8 cellular contexts compared by ENCODE assay signal in the genomic region with DNA sequence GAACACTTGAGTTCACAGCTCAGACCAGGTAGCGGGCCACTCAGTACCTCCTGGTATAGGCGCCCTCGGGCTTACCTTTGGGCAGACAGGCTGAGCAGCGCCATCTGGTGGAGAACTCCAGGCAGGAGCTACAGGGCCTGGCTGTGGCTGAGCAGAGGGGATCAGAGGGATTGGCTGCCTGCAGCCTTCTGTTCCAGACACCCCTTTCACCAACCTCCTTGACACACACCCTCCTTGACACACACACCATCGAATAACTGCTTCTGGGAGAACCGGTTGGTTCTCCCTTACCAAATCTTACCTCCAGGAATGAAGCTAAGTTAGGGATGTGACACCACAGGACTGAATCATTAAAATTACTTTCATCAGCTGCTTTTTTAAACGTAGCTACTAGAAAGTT. TPM values are rescaled to one million over a fixed set of nuclear protein-coding genes. Genes with fewer than 3 reads are reported as not detected.
A peak's percentile ranks its signal among the peaks of the same experiment; 100 is the strongest.
DNase-seq lines count a peak whose midpoint lies in the region; ATAC-seq and TF ChIP-seq lines count a peak whose summit lies in the region.

No MANE protein-coding gene starts in this region.

- POLR2A ChIA-PET in activated CD4-positive, alpha-beta T cell treated with anti-CD3 and anti-CD28 coated beads for 36 hours (lab: Charles Lee): interaction anchor here (0.7 to 1.2 kb wide), 2 partner anchors 53 to 128 kb away, joined by 3 to 4 read pairs; no protein-coding TSS in a partner anchor

- H3K27ac Mint-ChIP-seq in CD4-positive, CD25-positive, alpha-beta regulatory T cell: no peak overlapping the region
- H3K27ac Mint-ChIP-seq in HFFc6: no peak overlapping the region
- no peak overlapping the region for H3K27ac Mint-ChIP-seq in activated CD4-positive, alpha-beta T cell treated with anti-CD3 and anti-CD28 coated beads for 36 hours

- H3K9me3 ChIP-seq in CD4-positive, CD25-positive, alpha-beta regulatory T cell (ENCODE audit: control insufficient read depth in 2 of 2, low read length in 2 of 2): no peaks in the 10 kb centered on the region

- peaks cover 62% of the 10 kb centered on the region for H3K27me3 Mint-ChIP-seq in CD4-positive, CD25-positive, alpha-beta regulatory T cell
- peaks cover 36% of the 10 kb centered on the region for H3K27me3 Mint-ChIP-seq in HFFc6 (ENCODE audit: insufficient read depth)
- peaks cover 20% of the 10 kb centered on the region for H3K27me3 Mint-ChIP-seq in activated CD4-positive, alpha-beta T cell treated with anti-CD3 and anti-CD28 coated beads for 36 hours

- ATAC-seq in CD4-positive, CD25-positive, alpha-beta regulatory T cell (ENCODE audit: low read depth in 2 of 2): peak; percentile 96
- peak; percentile 100 for ATAC-seq in activated CD4-positive, alpha-beta T cell treated with anti-CD3 and anti-CD28 coated beads for 36 hours
- peak; percentile 91 for ATAC-seq in left colon
- ATAC-seq in HG03342 (IDR thresholded peaks at IDR 0.05; ENCODE audit: unreplicated experiment): no peak

- no peaks in the 10 kb centered on the region for H3K36me3 ChIP-seq in CD4-positive, CD25-positive, alpha-beta regulatory T cell (ENCODE audit: control insufficient read depth, insufficient read depth, low read length)

- intact Hi-C loops in activated CD4-positive, alpha-beta T cell treated with anti-CD3 and anti-CD28 coated beads for 36 hours (cut with DNase I, micrococcal nuclease): loop anchor here (1.0 to 10.0 kb wide), 7 partner anchors 54 to 312 kb away; no protein-coding TSS in a partner anchor
- intact Hi-C loops in left colon (cut with DNase I, micrococcal nuclease): no loop called here

- H3K27ac ChIP-seq in CD4-positive, CD25-positive, alpha-beta regulatory T cell (ENCODE audit: insufficient read depth, low read length, poor library complexity, severe bottlenecking): no peak overlapping the region

- peaks cover 0 to 5% (median 3%) of the 10 kb centered on the region in 4 donors for H3K4me1 Mint-ChIP-seq in CD4-positive, CD25-positive, alpha-beta regulatory T cell
- H3K4me1 Mint-ChIP-seq in HFFc6 (ENCODE audit: low read depth): peaks cover 7% of the 10 kb centered on the region; the same call in 1 of the 2 replicates
- no peaks in the 10 kb centered on the region for H3K4me1 Mint-ChIP-seq in activated CD4-positive, alpha-beta T cell treated with anti-CD3 and anti-CD28 coated beads for 36 hours

- H3K36me3 Mint-ChIP-seq in CD4-positive, CD25-positive, alpha-beta regulatory T cell: no peaks in the 10 kb centered on the region
- H3K36me3 Mint-ChIP-seq in HFFc6 (ENCODE audit: low read depth): no peaks in the 10 kb centered on the region
- no peaks in the 10 kb centered on the region for H3K36me3 Mint-ChIP-seq in activated CD4-positive, alpha-beta T cell treated with anti-CD3 and anti-CD28 coated beads for 36 hours (ENCODE audit: low read depth)

- H3K27me3 ChIP-seq in CD4-positive, CD25-positive, alpha-beta regulatory T cell (ENCODE audit: control insufficient read depth, insufficient read depth, low read length): peaks cover 21% of the 10 kb centered on the region

- peak; percentile 73 to 86 (median 80) for DNase-seq in CD4-positive, CD25-positive, alpha-beta regulatory T cell
- DNase-seq in HFFc6: peak; percentile 41
- DNase-seq in NCI-H510A treated with DMSO at 0.1 percent for 48 hours (lab: John Stamatoyannopoulos, UW): peak; percentile 78
- peak; percentile 93 for DNase-seq in activated CD4-positive, alpha-beta T cell treated with anti-CD3 and anti-CD28 coated beads for 36 hours
- peak; percentile 89 for DNase-seq in cerebellar cortex (ENCODE audit: low spot score)
- peak; percentile 53 to 90 for DNase-seq in left colon
- DNase-seq in stimulated activated CD4-positive, alpha-beta T cell treated with anti-CD3 and anti-CD28 coated beads, Interleukin-4, amount 100 ng/mL, for 1 hour: peak; percentile 85

- no peak overlapping the region for H3K4me3 Mint-ChIP-seq in CD4-positive, CD25-positive, alpha-beta regulatory T cell
- no peak overlapping the region for H3K4me3 Mint-ChIP-seq in HFFc6
- H3K4me3 Mint-ChIP-seq in activated CD4-positive, alpha-beta T cell treated with anti-CD3 and anti-CD28 coated beads for 36 hours: no peak overlapping the region

- peak; percentile 95 for TF ChIP-seq CTCF in HFFc6 (IDR thresholded peaks at IDR 0.05)

- H3K9me3 Mint-ChIP-seq in CD4-positive, CD25-positive, alpha-beta regulatory T cell: peaks cover 0 to 4% (median 0%) of the 10 kb centered on the region in 7 donors
- H3K9me3 Mint-ChIP-seq in HFFc6: no peaks in the 10 kb centered on the region
- H3K9me3 Mint-ChIP-seq in activated CD4-positive, alpha-beta T cell treated with anti-CD3 and anti-CD28 coated beads for 36 hours (ENCODE audit: low read depth): no peaks in the 10 kb centered on the region

- H3K4me1 ChIP-seq in CD4-positive, CD25-positive, alpha-beta regulatory T cell (ENCODE audit: control insufficient read depth, insufficient read depth, low read length, poor library complexity, severe bottlenecking): no peaks in the 10 kb centered on the region

- CTCF ChIA-PET in activated CD4-positive, alpha-beta T cell treated with anti-CD3 and anti-CD28 coated beads for 36 hours (lab: Charles Lee): interaction anchor here (0.6 to 3.3 kb wide), 58 partner anchors 8 to 595 kb away, joined by 3 to 40 read pairs (median 5); partner anchors contain the start of genes DHDDS, SH3BGRL3, TENT5B and ZNF593

- no peak overlapping the region for H3K4me3 ChIP-seq in CD4-positive, CD25-positive, alpha-beta regulatory T cell (ENCODE audit: low read depth, low read length)

RNA-seq across cellular contexts. Expression of gene LIN28A, which starts 6.5 kb away (rescaled TPM):
- total RNA-seq in CD4-positive, CD25-positive, alpha-beta regulatory T cell: not detected
- polyA plus RNA-seq in CD4-positive, CD25-positive, alpha-beta regulatory T cell: not detected
- not detected for total RNA-seq in HFFc6 (2021; fragmentation: NEBNext Ultra II Directional; extraction: Animal tissue kit (Norgen Biotek cat#: 25700))
- not detected for total RNA-seq in activated CD4-positive, alpha-beta T cell treated with anti-CD3 and anti-CD28 coated beads for 36 hours
- total RNA-seq in left colon: not detected

RNA-seq across cellular contexts. Expression of gene DHDDS, which starts 15.0 kb away (rescaled TPM):
- total RNA-seq in CD4-positive, CD25-positive, alpha-beta regulatory T cell: 40.3 TPM
- 10 to 100 TPM; 24.1 to 31.2 (median 25.6) TPM for polyA plus RNA-seq in CD4-positive, CD25-positive, alpha-beta regulatory T cell
- 10 to 100 TPM; 68.3 to 76.1 (median 70.8) TPM for total RNA-seq in HFFc6 (2021; fragmentation: NEBNext Ultra II Directional; extraction: Animal tissue kit (Norgen Biotek cat#: 25700))
- total RNA-seq in activated CD4-positive, alpha-beta T cell treated with anti-CD3 and anti-CD28 coated beads for 36 hours: 10 to 100 TPM; 34.1 to 40.7 TPM
- 100 to 1,000 TPM; 124 to 126 TPM for total RNA-seq in left colon

RNA-seq across cellular contexts. Expression of gene ZNF683, which starts 44.6 kb away (rescaled TPM):
- not detected for total RNA-seq in CD4-positive, CD25-positive, alpha-beta regulatory T cell
- under 1 TPM in 2 of 4 donors, not detected in 2; 0.25 to 0.55 TPM for polyA plus RNA-seq in CD4-positive, CD25-positive, alpha-beta regulatory T cell
- total RNA-seq in HFFc6 (2021; fragmentation: NEBNext Ultra II Directional; extraction: Animal tissue kit (Norgen Biotek cat#: 25700)): not detected
- total RNA-seq in activated CD4-positive, alpha-beta T cell treated with anti-CD3 and anti-CD28 coated beads for 36 hours: not detected
- not detected for total RNA-seq in left colon

RNA-seq across cellular contexts. Expression of gene HMGN2, which starts 55.1 kb away (rescaled TPM):
- 323 TPM for total RNA-seq in CD4-positive, CD25-positive, alpha-beta regulatory T cell
- 1,000 to 10,000 TPM in 1 of 4 donors, 100 to 1,000 TPM in 3; 899 to 1,017 (median 929) TPM for polyA plus RNA-seq in CD4-positive, CD25-positive, alpha-beta regulatory T cell
- 100 to 1,000 TPM; 440 to 699 (median 668) TPM for total RNA-seq in HFFc6 (2021; fragmentation: NEBNext Ultra II Directional; extraction: Animal tissue kit (Norgen Biotek cat#: 25700))
- 100 to 1,000 TPM; 660 to 867 TPM for total RNA-seq in activated CD4-positive, alpha-beta T cell treated with anti-CD3 and anti-CD28 coated beads for 36 hours
- total RNA-seq in left colon: 100 to 1,000 TPM; 243 to 270 TPM

Comparison
In these comparisons a context has a peak if more than half of its experiments do, and no peak if none do; other contexts are left out.
1. DNase-seq: peak in every context shown above with its lines; median percentile 93 in activated CD4-positive, alpha-beta T cell treated with anti-CD3 and anti-CD28 coated beads for 36 hours; 89 in cerebellar cortex; 85 in stimulated activated CD4-positive, alpha-beta T cell treated with anti-CD3 and anti-CD28 coated beads, Interleukin-4, amount 100 ng/mL, for 1 hour; 80 in CD4-positive, CD25-positive, alpha-beta regulatory T cell; 78 in NCI-H510A treated with DMSO at 0.1 percent for 48 hours; 72 in left colon; 41 in HFFc6.
2. intact Hi-C loops: an anchor here in activated CD4-positive, alpha-beta T cell treated with anti-CD3 and anti-CD28 coated beads for 36 hours (1.0 to 10.0 kb wide); none called in left colon.